8 cellular contexts compared by ENCODE assay signal in the genomic region with DNA sequence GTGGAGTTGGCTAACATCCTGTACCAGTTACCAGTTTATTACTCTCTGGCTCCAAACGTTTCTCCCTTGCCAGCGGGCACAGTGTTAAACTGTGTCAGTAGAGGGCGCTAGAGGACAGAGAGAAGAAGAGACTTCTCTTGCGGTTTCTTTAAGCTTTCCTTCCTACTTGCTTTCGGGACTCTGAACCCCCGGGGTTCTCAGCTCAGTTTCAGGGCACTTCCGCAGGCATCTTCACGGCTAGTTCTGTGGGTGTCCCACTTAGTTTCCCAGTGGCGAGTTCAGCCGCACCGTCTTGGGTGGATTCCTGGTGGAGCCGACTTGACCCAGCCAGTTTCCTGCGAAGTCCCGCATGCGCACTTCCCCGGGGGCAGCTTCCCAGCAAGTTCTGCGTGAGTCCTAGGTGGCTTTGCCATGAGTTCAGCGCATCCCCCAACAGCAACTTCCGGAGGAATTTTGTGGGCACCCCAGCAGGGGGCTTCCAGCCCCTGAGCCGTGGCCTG. TPM values are rescaled to one million over a fixed set of nuclear protein-coding genes. Genes with fewer than 3 reads are reported as not detected.
DNase-seq lines count a peak whose midpoint lies in the region; ATAC-seq and TF ChIP-seq lines count a peak whose summit lies in the region.

No MANE protein-coding gene starts in this region.

- POLR2A ChIA-PET in CD4-positive, alpha-beta memory T cell (lab: Charles Lee; ENCODE audit: partially characterized antibody): interaction anchor here (0.5 to 14.6 kb wide), 20 partner anchors 10 to 1271 kb away, joined by 3 to 321 read pairs (median 5); partner anchors contain the start of genes BTG2, LAX1 and OPTC
- POLR2A ChIA-PET in T-cell (lab: Charles Lee): interaction anchor here (0.5 to 1.9 kb wide), 7 partner anchors 22 to 405 kb away, joined by 3 to 5 read pairs (median 3); partner anchors contain the start of gene BTG2 (in 1 of the 2)

- H3K9me3 Mint-ChIP-seq in CD4-positive, alpha-beta memory T cell: no peaks in the 10 kb centered on the region
- H3K9me3 Mint-ChIP-seq in T-cell: no peaks in the 10 kb centered on the region

- H3K27me3 Mint-ChIP-seq in CD4-positive, alpha-beta memory T cell: peaks cover 1 to 2% of the 10 kb centered on the region in 2 donors
- no peaks in the 10 kb centered on the region for H3K27me3 Mint-ChIP-seq in T-cell

- peak overlapping the region; percentile 84 to 92 (median 89) for H3K4me3 Mint-ChIP-seq in CD4-positive, alpha-beta memory T cell
- peak overlapping the region; percentile 85 to 86 (median 85) for H3K4me3 Mint-ChIP-seq in T-cell

- DNase-seq in CD4-positive, alpha-beta memory T cell: peak; percentile 83 to 88 (median 85)
- DNase-seq in NCI-H146 (lab: John Stamatoyannopoulos, UW): peak; percentile 73
- peak; percentile 53 to 84 (median 76) for DNase-seq in T-cell
- peak; percentile 79 to 92 (median 84) for DNase-seq in adrenal gland
- peak; percentile 83 to 87 for DNase-seq in heart right ventricle
- DNase-seq in pons (ENCODE audit: low spot score): peak; percentile 97

- intact Hi-C loops in CD4-positive, alpha-beta memory T cell (cut with micrococcal nuclease): loop anchor here (1.0 to 5.0 kb wide), 5 partner anchors 73 to 860 kb away; partner anchors contain the start of gene ATP2B4
- intact Hi-C loops in adrenal gland (cut with DNase I) (no loop called here), heart right ventricle (cut with DNase I) (loop anchor here in 8 of 10 donors (1.0 to 10.0 kb wide), 8 partner anchors 72 to 230 kb away; no protein-coding TSS in a partner anchor)

- H3K27ac Mint-ChIP-seq in CD4-positive, alpha-beta memory T cell: peak overlapping the region; percentile 79 to 96 (median 93)
- peak overlapping the region; percentile 90 to 93 for H3K27ac Mint-ChIP-seq in T-cell

- TF ChIP-seq CTCF in adrenal gland (IDR thresholded peaks at IDR 0.05): peak; percentile 80 to 97 (median 90)
- TF ChIP-seq CTCF in heart right ventricle (IDR thresholded peaks at IDR 0.05): peak; percentile 85 to 99 (median 95)

- H3K36me3 Mint-ChIP-seq in CD4-positive, alpha-beta memory T cell: no peaks in the 10 kb centered on the region
- no peaks in the 10 kb centered on the region for H3K36me3 Mint-ChIP-seq in T-cell

- peak overlapping the region; percentile 64 to 85 for H3K4me3 ChIP-seq in CD4-positive, alpha-beta memory T cell (ENCODE audit: low read length in 2 of 2)
- H3K4me3 ChIP-seq in adrenal gland: peak overlapping the region in 2 of 4 donors; percentile 27 to 71
- H3K4me3 ChIP-seq in heart right ventricle: peak overlapping the region in 9 of 10 donors; percentile 37 to 65 (median 59)
- peak overlapping the region; percentile 47 for H3K4me3 ChIP-seq in urinary bladder (ENCODE audit: low read depth, low read length)

- H3K36me3 ChIP-seq in CD4-positive, alpha-beta memory T cell (ENCODE audit: insufficient read depth, low read length): no peaks in the 10 kb centered on the region
- H3K36me3 ChIP-seq in adrenal gland (replicated peaks in 1 of 2): no peaks in the 10 kb centered on the region
- H3K36me3 ChIP-seq in heart right ventricle: no peaks in the 10 kb centered on the region
- H3K36me3 ChIP-seq in urinary bladder (ENCODE audit: insufficient read depth): no peaks in the 10 kb centered on the region

- peak overlapping the region; percentile 75 for H3K27ac ChIP-seq in CD4-positive, alpha-beta memory T cell (ENCODE audit: low read depth, low read length)
- peak overlapping the region in 4 of 5 donors; percentile 44 to 91 (median 76) for H3K27ac ChIP-seq in adrenal gland
- H3K27ac ChIP-seq in heart right ventricle: peak overlapping the region; percentile 28 to 92 (median 82)
- H3K27ac ChIP-seq in urinary bladder (ENCODE audit: low read depth): peak overlapping the region; percentile 51

- H3K4me1 ChIP-seq in CD4-positive, alpha-beta memory T cell (ENCODE audit: insufficient read depth, low read length): peaks cover 32% of the 10 kb centered on the region
- H3K4me1 ChIP-seq in adrenal gland (replicated peaks in 1 of 2) (peaks cover 0 to 4% of the 10 kb centered on the region in 2 donors), heart right ventricle (peaks cover 3 to 25% (median 15%) of the 10 kb centered on the region in 9 donors), urinary bladder (ENCODE audit: insufficient read depth) (no peaks in the 10 kb centered on the region)

- no peaks in the 10 kb centered on the region for H3K27me3 ChIP-seq in CD4-positive, alpha-beta memory T cell (ENCODE audit: insufficient read depth, low read length)
- peaks cover 4% of the 10 kb centered on the region for H3K27me3 ChIP-seq in adrenal gland
- no peaks in the 10 kb centered on the region for H3K27me3 ChIP-seq in heart right ventricle

- TF ChIP-seq POLR2A in adrenal gland (IDR thresholded peaks at IDR 0.05): no peak

- CTCF ChIA-PET in CD4-positive, alpha-beta memory T cell (lab: Charles Lee; ENCODE audit: partially characterized antibody): interaction anchor here (0.6 to 17.8 kb wide), 56 partner anchors 10 to 593 kb away, joined by 3 to 921 read pairs (median 4); partner anchors contain the start of genes ATP2B4, BTG2, FMOD and LAX1
- CTCF ChIA-PET in T-cell (lab: Charles Lee): interaction anchor here (0.5 to 7.5 kb wide), 49 partner anchors 10 to 1165 kb away, joined by 3 to 258 read pairs (median 5); partner anchors contain the start of genes ATP2B4 (in 1 of the 2) and BTG2 (in 1 of the 2)

- H3K4me1 Mint-ChIP-seq in CD4-positive, alpha-beta memory T cell: peaks cover 11 to 26% (median 22%) of the 10 kb centered on the region in 4 donors
- peaks cover 20 to 24% (median 22%) of the 10 kb centered on the region in 3 donors for H3K4me1 Mint-ChIP-seq in T-cell

- WGBS in adrenal gland, 4 donors: 0 to 1% (median 0%) methylated on average over 14 to 20 of the region's 20 CpGs
- WGBS in heart right ventricle, 2 donors: 0 to 1% methylated on average over 20 of the region's 20 CpGs
- WGBS in urinary bladder: 1% methylated on average over 20 of the region's 20 CpGs

- H3K9me3 ChIP-seq in CD4-positive, alpha-beta memory T cell (ENCODE audit: control insufficient read depth in 1 of 2, low read length in 2 of 2): no peaks in the 10 kb centered on the region
- no peaks in the 10 kb centered on the region for H3K9me3 ChIP-seq in adrenal gland (replicated peaks in 1 of 3)
- no peaks in the 10 kb centered on the region for H3K9me3 ChIP-seq in heart right ventricle

- peak; percentile 55 for ATAC-seq in GM21825 (IDR thresholded peaks at IDR 0.05; ENCODE audit: unreplicated experiment)
- ATAC-seq in T-cell (replicated peaks in 1 of 4): peak; percentile 55 to 69 (median 66)
- peak; percentile 60 to 83 (median 74) for ATAC-seq in heart right ventricle

RNA-seq across cellular contexts. Expression of gene BTG2, which starts 37.9 kb away (rescaled TPM):
- total RNA-seq in CD4-positive, alpha-beta memory T cell: 100 to 1,000 TPM; 197 to 201 TPM
- polyA plus RNA-seq in CD4-positive, alpha-beta memory T cell: 100 to 1,000 TPM; 123 to 288 TPM
- total RNA-seq in T-cell (100 to 1,000 TPM; 172 to 655 (median 186) TPM), adrenal gland (100 to 1,000 TPM in 2 of 8 donors, 10 to 100 TPM in 6; 11.4 to 175 (median 52.5) TPM), heart right ventricle (100 to 1,000 TPM in 3 of 10 donors, 10 to 100 TPM in 7; 26.4 to 349 (median 58.9) TPM), urinary bladder (58.6 TPM)
- polyA plus RNA-seq in adrenal gland (10 to 100 TPM; 16.6 to 58.8 (median 24.0) TPM), heart right ventricle (10 to 100 TPM; 28.3 to 49.6 TPM), urinary bladder (464 TPM)

RNA-seq across cellular contexts. Expression of gene CHIT1, which starts 37.9 kb away (rescaled TPM):
- under 1 TPM; 0.41 to 0.78 TPM for total RNA-seq in CD4-positive, alpha-beta memory T cell
- polyA plus RNA-seq in CD4-positive, alpha-beta memory T cell: not detected
- total RNA-seq in T-cell: 1 to 10 TPM in 2 of 5 donors, under 1 TPM in 2, not detected in 1; 0.12 to 2.3 (median 0.92) TPM
- 1 to 10 TPM in 1 of 8 donors, under 1 TPM in 6, not detected in 1; 0.14 to 1.9 (median 0.51) TPM for total RNA-seq in adrenal gland
- polyA plus RNA-seq in adrenal gland: 1 to 10 TPM in 2 of 3 donors, under 1 TPM in 1; 0.13 to 6.5 (median 1.1) TPM
- 1 to 10 TPM in 1 of 10 donors, under 1 TPM in 5, not detected in 4; 0.05 to 1.3 (median 0.28) TPM for total RNA-seq in heart right ventricle
- polyA plus RNA-seq in heart right ventricle: not detected
- 0.11 TPM for total RNA-seq in urinary bladder
- polyA plus RNA-seq in urinary bladder: not detected

Comparison
In these comparisons a context has a peak if more than half of its experiments do, and no peak if none do; other contexts are left out.
1. intact Hi-C loops: an anchor here in CD4-positive, alpha-beta memory T cell (1.0 to 5.0 kb wide) and heart right ventricle (1.0 to 10.0 kb wide); none called in adrenal gland.